ENCODE assay signal across 14 cellular contexts in genomic region chr6:94323853-94324252, GRCh38.
DNase-seq lines count a peak whose midpoint lies in the region; ATAC-seq and TF ChIP-seq lines count a peak whose summit lies in the region.
"Had no signal": no experiment of that assay in that cellular context is flagged by ENCODE, and none has a peak within 500 bp of the region (broad histone marks: within the 10 kb centered on the region; RNA-seq: fewer than 3 reads in every experiment).

No MANE protein-coding gene starts in this region.

- H3K4me3 ChIP-seq in OCI-LY1 (ENCODE audit: low read depth, low read length, poor library complexity, severe bottlenecking) (no peak overlapping the region), epithelial cell of proximal tubule (ENCODE audit: low read depth, low read length) (no peak overlapping the region)

- no peak overlapping the region for H3K9ac ChIP-seq in OCI-LY1 (ENCODE audit: low read length)

- H3K4me1 ChIP-seq in OCI-LY1 (ENCODE audit: insufficient read depth, low read length, severe bottlenecking), result no peaks in the 10 kb centered on the region

- no peaks in the 10 kb centered on the region for H3K9me2 ChIP-seq in OCI-LY1 (ENCODE audit: low read depth, low read length)

- DNase-seq in GM10266 (ENCODE audit: extremely low spot score), result no peak
- DNase-seq in epithelial cell of proximal tubule (ENCODE audit: low read depth), result no peak
- DNase-seq in GM19240 (ENCODE audit: insufficient read length, low spot score), result no peak
- DNase-seq in hypothalamus (lab: John Stamatoyannopoulos, UW), result no peak
- DNase-seq: activated CD8-positive, alpha-beta memory T cell treated with anti-CD3 and anti-CD28 coated beads, Interleukin-2, amount 50 U/mL, for 48 hours; CD8-positive, alpha-beta T cell; NCI-H526 treated with DMSO at 0.1 percent for 48 hours; stimulated activated naive CD4-positive, alpha-beta T cell; T-helper 9 cell had no signal

- H3K4me2 ChIP-seq in OCI-LY1 (ENCODE audit: low read length), result no peak overlapping the region

- no peak overlapping the region for H2AFZ ChIP-seq in OCI-LY1 (ENCODE audit: low read length)

- H3K27ac ChIP-seq in 22Rv1 (no peak overlapping the region), OCI-LY1 (ENCODE audit: low read depth, low read length, poor library complexity, severe bottlenecking) (no peak overlapping the region)
- H3K27ac ChIP-seq: epithelial cell of prostate had no signal

- ATAC-seq in GM21367 (IDR thresholded peaks at IDR 0.05; ENCODE audit: unreplicated experiment) (no peak), HG02623 (IDR thresholded peaks at IDR 0.05; ENCODE audit: unreplicated experiment) (no peak)
- ATAC-seq: CD8-positive, alpha-beta T cell had no signal

- no peaks in the 10 kb centered on the region for H3K79me2 ChIP-seq in OCI-LY1 (ENCODE audit: insufficient read depth, low read length)

- H3K9me3 ChIP-seq in OCI-LY1 (ENCODE audit: low read length), result no peaks in the 10 kb centered on the region

- TF ChIP-seq CTCF in 22Rv1 (IDR thresholded peaks at IDR 0.05), result peak; percentile 44
- TF ChIP-seq CTCF in GM10266 (IDR thresholded peaks at IDR 0.05; ENCODE audit: control insufficient read depth, insufficient read depth, low read depth, missing control alignments), result peak; percentile 22
- peak; percentile 39; the same call in 1 of the 2 replicates for TF ChIP-seq CTCF in OCI-LY1 (IDR thresholded peaks at IDR 0.05; ENCODE audit: low read length)
- peak; percentile 61 for TF ChIP-seq CTCF in epithelial cell of proximal tubule (conservative IDR thresholded peaks at IDR 0.05; ENCODE audit: low read depth, low read length)

- H3F3A ChIP-seq in OCI-LY1 (ENCODE audit: insufficient read depth, low read length), result no peaks in the 10 kb centered on the region

- H3K27me3 ChIP-seq in OCI-LY1 (ENCODE audit: insufficient read depth, low read length), result no peaks in the 10 kb centered on the region

- no peaks in the 10 kb centered on the region for H4K20me1 ChIP-seq in OCI-LY1 (ENCODE audit: insufficient read depth, low read length)

- no peaks in the 10 kb centered on the region for H3K36me3 ChIP-seq in OCI-LY1 (ENCODE audit: insufficient read depth, low read length)
